2 cellular contexts compared by ENCODE assay signal in genomic region chr7:158992759-158993158, GRCh38.
A peak's percentile ranks its signal among the peaks of the same experiment; 100 is the strongest.
TF ChIP-seq lines count a peak whose summit lies in the region.

No MANE protein-coding gene starts in this region.

TF ChIP-seq in K562, 482 proteins besides CTCF, POLR2A, EP300 and RAD21:
- TF ChIP-seq EZH2 (IDR thresholded peaks at IDR 0.05; ENCODE audit: borderline replicate concordance, low read depth, low read length) = peak; percentile 54; the same call in 1 of the 2 replicates
- TF ChIP-seq, protein P1, sequence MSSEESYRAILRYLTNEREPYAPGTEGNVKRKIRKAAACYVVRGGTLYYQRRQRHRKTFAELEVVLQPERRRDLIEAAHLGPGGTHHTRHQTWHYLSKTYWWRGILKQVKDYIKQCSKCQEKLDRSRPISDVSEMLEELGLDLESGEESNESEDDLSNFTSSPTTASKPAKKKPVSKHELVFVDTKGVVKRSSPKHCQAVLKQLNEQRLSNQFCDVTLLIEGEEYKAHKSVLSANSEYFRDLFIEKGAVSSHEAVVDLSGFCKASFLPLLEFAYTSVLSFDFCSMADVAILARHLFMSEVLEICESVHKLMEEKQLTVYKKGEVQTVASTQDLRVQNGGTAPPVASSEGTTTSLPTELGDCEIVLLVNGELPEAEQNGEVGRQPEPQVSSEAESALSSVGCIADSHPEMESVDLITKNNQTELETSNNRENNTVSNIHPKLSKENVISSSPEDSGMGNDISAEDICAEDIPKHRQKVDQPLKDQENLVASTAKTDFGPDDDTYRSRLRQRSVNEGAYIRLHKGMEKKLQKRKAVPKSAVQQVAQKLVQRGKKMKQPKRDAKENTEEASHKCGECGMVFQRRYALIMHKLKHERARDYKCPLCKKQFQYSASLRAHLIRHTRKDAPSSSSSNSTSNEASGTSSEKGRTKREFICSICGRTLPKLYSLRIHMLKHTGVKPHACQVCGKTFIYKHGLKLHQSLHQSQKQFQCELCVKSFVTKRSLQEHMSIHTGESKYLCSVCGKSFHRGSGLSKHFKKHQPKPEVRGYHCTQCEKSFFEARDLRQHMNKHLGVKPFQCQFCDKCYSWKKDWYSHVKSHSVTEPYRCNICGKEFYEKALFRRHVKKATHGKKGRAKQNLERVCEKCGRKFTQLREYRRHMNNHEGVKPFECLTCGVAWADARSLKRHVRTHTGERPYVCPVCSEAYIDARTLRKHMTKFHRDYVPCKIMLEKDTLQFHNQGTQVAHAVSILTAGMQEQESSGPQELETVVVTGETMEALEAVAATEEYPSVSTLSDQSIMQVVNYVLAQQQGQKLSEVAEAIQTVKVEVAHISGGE (CRISPR knock-in tag; IDR thresholded peaks at IDR 0.05) = no peak
TF ChIP-seq in K562: peak in this region for 1.

TF ChIP-seq in HepG2, 621 proteins besides CTCF, POLR2A, EP300 and RAD21 (continued from another document):
- TF ChIP-seq RFX5 (IDR thresholded peaks at IDR 0.05; ENCODE audit: low read depth, low read length) (no peak), CHD2 (IDR thresholded peaks at IDR 0.05; ENCODE audit: low read depth, low read length) (no peak), TBL1XR1 (IDR thresholded peaks at IDR 0.05; ENCODE audit: borderline replicate concordance, low read length, partially characterized antibody) (no peak), SSRP1 (CRISPR knock-in tag; IDR thresholded peaks at IDR 0.05) (no peak), ZNF367 (CRISPR knock-in tag; IDR thresholded peaks at IDR 0.05; ENCODE audit: borderline replicate concordance) (no peak)
- TF ChIP-seq, protein P2, sequence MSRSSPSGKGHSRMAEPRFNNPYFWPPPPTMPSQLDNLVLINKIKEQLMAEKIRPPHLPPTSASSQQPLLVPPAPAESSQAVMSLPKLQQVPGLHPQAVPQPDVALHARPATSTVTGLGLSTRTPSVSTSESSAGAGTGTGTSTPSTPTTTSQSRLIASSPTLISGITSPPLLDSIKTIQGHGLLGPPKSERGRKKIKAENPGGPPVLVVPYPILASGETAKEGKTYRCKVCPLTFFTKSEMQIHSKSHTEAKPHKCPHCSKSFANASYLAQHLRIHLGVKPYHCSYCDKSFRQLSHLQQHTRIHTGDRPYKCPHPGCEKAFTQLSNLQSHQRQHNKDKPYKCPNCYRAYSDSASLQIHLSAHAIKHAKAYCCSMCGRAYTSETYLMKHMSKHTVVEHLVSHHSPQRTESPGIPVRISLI (CRISPR knock-in tag; IDR thresholded peaks at IDR 0.05; ENCODE audit: borderline replicate concordance) = no peak
TF ChIP-seq in HepG2: peak in this region for 0.
